In genomic region chr2:36650031-36650430, GRCh38 we compare ENCODE assay signal across 1 cellular context.
TF ChIP-seq lines count a peak whose summit lies in the region.

No MANE protein-coding gene starts in this region.

TF ChIP-seq in K562, 482 proteins besides CTCF, POLR2A, EP300 and RAD21 (continued from another document):
- TF ChIP-seq ZBTB33 (CRISPR knock-in tag; IDR thresholded peaks at IDR 0.05) (no peak), L3MBTL2 (IDR thresholded peaks at IDR 0.05) (no peak), NR2C2 (CRISPR knock-in tag; IDR thresholded peaks at IDR 0.05) (no peak), NR2C2 (tag; IDR thresholded peaks at IDR 0.05) (peak; percentile 76; the same call in 1 of the 2 replicates), ZC3H11A (IDR thresholded peaks at IDR 0.05; ENCODE audit: low read depth, low read length) (no peak), TSHZ1 (CRISPR knock-in tag; IDR thresholded peaks at IDR 0.05) (no peak), RBM34 (IDR thresholded peaks at IDR 0.05; ENCODE audit: borderline replicate concordance, insufficient read depth, low read length) (no peak), TAF15 (IDR thresholded peaks at IDR 0.05; ENCODE audit: low read depth, low read length) (no peak), NUFIP1 (IDR thresholded peaks at IDR 0.05; ENCODE audit: partially characterized antibody) (no peak), JUN (IDR thresholded peaks at IDR 0.05; ENCODE audit: borderline replicate concordance, low read depth, low read length) (peak; percentile 40; the same call in 1 of the 2 replicates), JUN (CRISPR knock-in tag; IDR thresholded peaks at IDR 0.05; ENCODE audit: borderline replicate concordance) (no peak), FOSL1 (tag; conservative IDR thresholded peaks at IDR 0.05) (peak; percentile 94), FOXA3 (CRISPR knock-in tag; conservative IDR thresholded peaks at IDR 0.05 in 1 of 2, IDR thresholded peaks at IDR 0.05 in 1 of 2) (peak; percentile 84 to 90), JUND (IDR thresholded peaks at IDR 0.05; ENCODE audit: borderline replicate concordance, low read depth, low read length) (peak; percentile 71), JUND (tag; IDR thresholded peaks at IDR 0.05; ENCODE audit: borderline replicate concordance, low read depth, low read length) (peak; percentile 78; the same call in 2 of the 3 replicates), ZNF830 (CRISPR knock-in tag; IDR thresholded peaks at IDR 0.05) (no peak), ARID3A (IDR thresholded peaks at IDR 0.05; ENCODE audit: borderline replicate concordance, low read depth, low read length) (no peak), ZNF23 (CRISPR knock-in tag; IDR thresholded peaks at IDR 0.05) (no peak), HINFP (tag; conservative IDR thresholded peaks at IDR 0.05; ENCODE audit: low read depth) (no peak), E2F8 (IDR thresholded peaks at IDR 0.05; ENCODE audit: low read depth, partially characterized antibody) (no peak), ZNF263 (CRISPR knock-in tag; IDR thresholded peaks at IDR 0.05; ENCODE audit: borderline replicate concordance) (no peak), SIX5 (IDR thresholded peaks at IDR 0.05; ENCODE audit: borderline replicate concordance in 1 of 2, insufficient read depth in 1 of 2, low read depth in 1 of 2, low read length in 2 of 2) (no peak), PHF8 (IDR thresholded peaks at IDR 0.05; ENCODE audit: borderline replicate concordance, low read length) (no peak), FOXK2 (conservative IDR thresholded peaks at IDR 0.05 in 1 of 2, IDR thresholded peaks at IDR 0.05 in 1 of 2; ENCODE audit: low read depth in 2 of 2) (0 out of 4 replicates have a peak, but pooled peaks of 1 of the 2 experiments have one; percentile 21), PCBP2 (IDR thresholded peaks at IDR 0.05; ENCODE audit: low read depth, low read length, poor library complexity, severe bottlenecking) (no peak), ATF3 (IDR thresholded peaks at IDR 0.05) (peak; percentile 72), ATF3 (CRISPR knock-in tag; conservative IDR thresholded peaks at IDR 0.05) (no peak), RERE (CRISPR knock-in tag; IDR thresholded peaks at IDR 0.05; ENCODE audit: borderline replicate concordance) (no peak), HMBOX1 (IDR thresholded peaks at IDR 0.05) (peak; percentile 56; the same call in 1 of the 2 replicates), XRCC3 (IDR thresholded peaks at IDR 0.05) (no peak), BHLHE40 (IDR thresholded peaks at IDR 0.05; ENCODE audit: low read length) (no peak), NR2C1 (IDR thresholded peaks at IDR 0.05) (no peak), NR2C1 (tag; IDR thresholded peaks at IDR 0.05) (peak; percentile 23; the same call in 1 of the 2 replicates), TFE3 (CRISPR knock-in tag; IDR thresholded peaks at IDR 0.05) (no peak), CEBPG (CRISPR knock-in tag; IDR thresholded peaks at IDR 0.05) (no peak), CEBPG (tag; conservative IDR thresholded peaks at IDR 0.05 in 1 of 2, IDR thresholded peaks at IDR 0.05 in 1 of 2) (peak in 1 of 2 experiments; percentile 20; a peak in 1 of 4 replicates), LEF1 (IDR thresholded peaks at IDR 0.05) (peak; percentile 17; the same call in 1 of the 2 replicates), NRF1 (conservative IDR thresholded peaks at IDR 0.05 in 1 of 2, IDR thresholded peaks at IDR 0.05 in 1 of 2) (0 out of 4 replicates have a peak, but pooled peaks of 1 of the 2 experiments have one; percentile 11)
